Comparison of ENCODE assay signal across 8 cellular contexts in the genomic region with DNA sequence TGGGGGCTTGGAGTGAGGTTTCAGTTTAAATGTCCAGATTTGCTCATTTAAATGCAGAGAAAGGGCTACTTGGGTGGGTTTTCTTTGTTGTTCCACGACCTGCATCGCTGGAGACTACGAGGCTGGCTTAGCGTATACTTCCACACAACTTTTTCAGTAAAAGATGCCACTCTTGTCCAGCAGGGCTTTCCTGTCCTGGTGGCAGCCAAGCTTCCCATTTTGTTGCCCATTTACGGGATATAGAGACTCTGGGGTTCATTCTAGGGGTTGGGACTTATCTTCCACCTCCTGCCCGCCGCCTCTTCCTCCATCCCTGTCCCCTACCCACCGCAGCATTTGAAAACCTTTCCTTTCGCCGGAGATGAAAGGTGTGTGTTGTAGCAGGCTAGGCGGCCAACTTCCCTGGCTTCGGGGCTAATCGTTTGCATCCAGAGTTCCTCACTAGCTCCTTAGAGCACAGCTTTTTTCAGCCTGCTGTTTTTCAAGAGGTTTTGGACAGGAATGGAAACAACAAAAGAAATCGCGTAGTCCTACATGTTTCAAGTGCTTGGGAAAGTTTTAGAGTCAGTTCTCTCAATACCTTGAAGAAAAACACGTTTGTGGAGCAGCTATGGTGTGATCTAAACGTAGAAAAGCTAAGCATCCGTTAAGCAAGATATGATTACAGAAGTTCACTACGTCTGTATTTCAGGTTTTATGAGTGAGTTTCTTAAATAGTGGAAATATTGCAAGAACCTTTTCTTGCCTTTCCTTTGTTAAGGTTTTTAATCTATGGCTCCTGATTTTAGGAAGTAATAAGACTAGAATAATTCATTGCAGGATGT. TPM values are rescaled to one million over a fixed set of nuclear protein-coding genes. Genes with fewer than 3 reads are reported as not detected.
DNase-seq lines count a peak whose midpoint lies in the region; ATAC-seq and TF ChIP-seq lines count a peak whose summit lies in the region.

No MANE protein-coding gene starts in this region.

- H3K9me3 ChIP-seq in mucosa of descending colon: no peaks in the 10 kb centered on the region

- H3K4me1 Mint-ChIP-seq in activated CD4-positive, alpha-beta T cell treated with anti-CD3 and anti-CD28 coated beads, Interleukin-2, amount 10 ng/mL, durations not matched to agents 7 days and 5 days: peaks cover 26% of the 10 kb centered on the region

- H3K36me3 ChIP-seq in mucosa of descending colon (ENCODE audit: low read depth): no peaks in the 10 kb centered on the region

- peaks cover 6% of the 10 kb centered on the region for H3K4me1 ChIP-seq in mucosa of descending colon (ENCODE audit: low read depth)

- no peaks in the 10 kb centered on the region for H3K36me3 Mint-ChIP-seq in activated CD4-positive, alpha-beta T cell treated with anti-CD3 and anti-CD28 coated beads, Interleukin-2, amount 10 ng/mL, durations not matched to agents 7 days and 5 days (ENCODE audit: low read depth)

- H3K9me3 Mint-ChIP-seq in activated CD4-positive, alpha-beta T cell treated with anti-CD3 and anti-CD28 coated beads, Interleukin-2, amount 10 ng/mL, durations not matched to agents 7 days and 5 days: no peaks in the 10 kb centered on the region

- POLR2A ChIA-PET in activated CD4-positive, alpha-beta T cell treated with anti-CD3 and anti-CD28 coated beads, Interleukin-2, amount 10 ng/mL, durations not matched to agents 7 days and 5 days (lab: Charles Lee): interaction anchor here (0.5 to 0.6 kb wide), 2 partner anchors 13 to 14 kb away, joined by 3 to 7 read pairs; no protein-coding TSS in a partner anchor

- DNase-seq in activated CD4-positive, alpha-beta T cell treated with anti-CD3 and anti-CD28 coated beads, Interleukin-2, amount 10 ng/mL, durations not matched to agents 7 days and 5 days: peak; percentile 11
- DNase-seq in activated CD4-positive, alpha-beta T cell treated with anti-CD3 and anti-CD28 coated beads for 4 hours: no peak
- peak; percentile 54 for DNase-seq in NCI-H748 (lab: John Stamatoyannopoulos, UW; ENCODE audit: unreplicated experiment)
- DNase-seq in cerebellar cortex (ENCODE audit: low spot score): peak; percentile 31
- peak in 1 of 3 donors; percentile 31 for DNase-seq in mucosa of descending colon
- DNase-seq in NCI-H1436 treated with DMSO at 0.1 percent for 48 hours (lab: John Stamatoyannopoulos, UW): no peak

- peaks cover 28% of the 10 kb centered on the region for H3K27me3 Mint-ChIP-seq in activated CD4-positive, alpha-beta T cell treated with anti-CD3 and anti-CD28 coated beads, Interleukin-2, amount 10 ng/mL, durations not matched to agents 7 days and 5 days

- CTCF ChIA-PET in activated CD4-positive, alpha-beta T cell treated with anti-CD3 and anti-CD28 coated beads, Interleukin-2, amount 10 ng/mL, durations not matched to agents 7 days and 5 days (lab: Charles Lee): interaction anchor here (1.0 to 2.6 kb wide), 4 partner anchors 20 to 146 kb away, joined by 3 to 11 read pairs (median 5); no protein-coding TSS in a partner anchor

- peak overlapping the region; percentile 32 for H3K4me3 ChIP-seq in mucosa of descending colon

- H3K4me3 Mint-ChIP-seq in activated CD4-positive, alpha-beta T cell treated with anti-CD3 and anti-CD28 coated beads, Interleukin-2, amount 10 ng/mL, durations not matched to agents 7 days and 5 days: peak overlapping the region; percentile 80

- ATAC-seq in HG02571 (IDR thresholded peaks at IDR 0.05; ENCODE audit: unreplicated experiment) (peak; percentile 12), mucosa of descending colon (peak; percentile 24), HG03571 (IDR thresholded peaks at IDR 0.05; ENCODE audit: unreplicated experiment) (no peak)

- intact Hi-C loops in mucosa of descending colon (cut with DNase I, micrococcal nuclease): no loop called here

- TF ChIP-seq CTCF in mucosa of descending colon (IDR thresholded peaks at IDR 0.05): no peak

- peak overlapping the region; percentile 6 for H3K27ac Mint-ChIP-seq in activated CD4-positive, alpha-beta T cell treated with anti-CD3 and anti-CD28 coated beads, Interleukin-2, amount 10 ng/mL, durations not matched to agents 7 days and 5 days

RNA-seq across cellular contexts. Expression of gene CHRNA5, which starts 0.8 kb away (rescaled TPM):
- total RNA-seq in activated CD4-positive, alpha-beta T cell treated with anti-CD3 and anti-CD28 coated beads, Interleukin-2, amount 10 ng/mL, durations not matched to agents 7 days and 5 days: 1 to 10 TPM; 2.4 to 4.0 TPM
- 1 to 10 TPM; 2.5 to 4.0 (median 3.1) TPM for total RNA-seq in mucosa of descending colon

RNA-seq across cellular contexts. Expression of gene PSMA4, which starts 25.9 kb away (rescaled TPM):
- 100 to 1,000 TPM; 255 to 259 TPM for total RNA-seq in activated CD4-positive, alpha-beta T cell treated with anti-CD3 and anti-CD28 coated beads, Interleukin-2, amount 10 ng/mL, durations not matched to agents 7 days and 5 days
- 100 to 1,000 TPM; 108 to 173 (median 133) TPM for total RNA-seq in mucosa of descending colon

RNA-seq across cellular contexts. Expression of gene CHRNA3, which starts 54.6 kb away (rescaled TPM):
- total RNA-seq in activated CD4-positive, alpha-beta T cell treated with anti-CD3 and anti-CD28 coated beads, Interleukin-2, amount 10 ng/mL, durations not matched to agents 7 days and 5 days: not detected
- total RNA-seq in mucosa of descending colon: 10 to 100 TPM in 1 of 3 donors, 1 to 10 TPM in 2; 1.9 to 13.9 (median 4.8) TPM

RNA-seq across cellular contexts. Expression of gene HYKK, which starts 58.8 kb away (rescaled TPM):
- total RNA-seq in activated CD4-positive, alpha-beta T cell treated with anti-CD3 and anti-CD28 coated beads, Interleukin-2, amount 10 ng/mL, durations not matched to agents 7 days and 5 days: 1 to 10 TPM; 3.7 to 4.7 TPM
- 1 to 10 TPM; 5.7 to 7.8 (median 6.8) TPM for total RNA-seq in mucosa of descending colon

Comparison
In these comparisons a context has a peak if more than half of its experiments do, and no peak if none do; other contexts are left out.
1. DNase-seq: peak in activated CD4-positive, alpha-beta T cell treated with anti-CD3 and anti-CD28 coated beads, Interleukin-2, amount 10 ng/mL, durations not matched to agents 7 days and 5 days (single experiment), NCI-H748 (single experiment) and cerebellar cortex (single experiment); none in activated CD4-positive, alpha-beta T cell treated with anti-CD3 and anti-CD28 coated beads for 4 hours (0 of 2) and NCI-H1436 treated with DMSO at 0.1 percent for 48 hours (single experiment).